Comparison of ENCODE assay signal across 8 cellular contexts in genomic region chrX:68832101-68832416, GRCh38. TPM values are rescaled to one million over a fixed set of nuclear protein-coding genes. Genes with fewer than 3 reads are reported as not detected.
DNase-seq lines count a peak whose midpoint lies in the region; ATAC-seq and TF ChIP-seq lines count a peak whose summit lies in the region.

No MANE protein-coding gene starts in this region.

- H3K36me3 Mint-ChIP-seq in activated B cell treated with CpG ODN at 0.5 μM for 24 hours (ENCODE audit: low read depth) (peaks cover 2% of the 10 kb centered on the region), nephron (ENCODE audit: low read depth) (peaks cover 34% of the 10 kb centered on the region)

- intact Hi-C loops in activated B cell treated with CpG ODN at 0.5 μM for 24 hours (cut with micrococcal nuclease) = no loop called here

- peak overlapping the region; percentile 27 for H3K9ac ChIP-seq in HUES6 (ENCODE audit: low read length)

- H3K27ac Mint-ChIP-seq in activated B cell treated with CpG ODN at 0.5 μM for 24 hours (no peak overlapping the region), nephron (peak overlapping the region; percentile 90 to 98 (median 95))

- H3K9me3 ChIP-seq in HUES6 (ENCODE audit: control insufficient read depth, insufficient read depth, low read depth, low read length) = no peaks in the 10 kb centered on the region

- peaks cover 2% of the 10 kb centered on the region for H3K27me3 Mint-ChIP-seq in activated B cell treated with CpG ODN at 0.5 μM for 24 hours
- H3K27me3 Mint-ChIP-seq in nephron (ENCODE audit: low read depth) = no peaks in the 10 kb centered on the region

- H3K27ac ChIP-seq in HUES6 (ENCODE audit: low read depth, low read length) = no peak overlapping the region

- peak; percentile 29 for DNase-seq in 8988T
- no peak for DNase-seq in activated B cell treated with CpG ODN at 0.5 μM for 24 hours
- DNase-seq in fibroblast of mammary gland (ENCODE audit: low read depth) = peak; percentile 81
- no peak for DNase-seq in A172 (ENCODE audit: low spot score)
- DNase-seq in HuH-7.5 (ENCODE audit: low spot score) = no peak

- ATAC-seq in GM18861 (IDR thresholded peaks at IDR 0.05; ENCODE audit: unreplicated experiment) (peak; percentile 46), activated B cell treated with CpG ODN at 0.5 μM for 24 hours (ENCODE audit: low read depth) (peak; percentile 20)

- peaks cover 35% of the 10 kb centered on the region for H3K4me1 ChIP-seq in HUES6 (ENCODE audit: control insufficient read depth, insufficient read depth, low read length)

- peaks cover 96% of the 10 kb centered on the region for H3K27me3 ChIP-seq in HUES6 (ENCODE audit: control insufficient read depth, insufficient read depth, low read length)

- peak overlapping the region; percentile 67 for H3K4me3 ChIP-seq in HUES6 (ENCODE audit: low read depth, low read length)
- peak overlapping the region; percentile 65 for H3K4me3 ChIP-seq in fibroblast of mammary gland (ENCODE audit: control insufficient read depth, low read depth, low read length)

- CTCF ChIA-PET in activated B cell treated with CpG ODN at 0.5 μM for 24 hours (lab: Charles Lee) = no interaction called here

- H3K9me3 Mint-ChIP-seq in activated B cell treated with CpG ODN at 0.5 μM for 24 hours (no peaks in the 10 kb centered on the region), nephron (peaks cover 9% of the 10 kb centered on the region)

- no peaks in the 10 kb centered on the region for H3K36me3 ChIP-seq in HUES6 (ENCODE audit: control insufficient read depth, insufficient read depth, low read length)

- H3K4me1 Mint-ChIP-seq in activated B cell treated with CpG ODN at 0.5 μM for 24 hours (peaks cover 24% of the 10 kb centered on the region), nephron (peaks cover 9% of the 10 kb centered on the region)

- POLR2A ChIA-PET in activated B cell treated with CpG ODN at 0.5 μM for 24 hours (lab: Charles Lee) = no interaction called here

- TF ChIP-seq CTCF in activated B cell treated with CpG ODN at 0.5 μM for 24 hours (IDR thresholded peaks at IDR 0.05) (no peak), fibroblast of mammary gland (conservative IDR thresholded peaks at IDR 0.05; ENCODE audit: control insufficient read depth, insufficient read depth, low read depth, low read length) (no peak), nephron (IDR thresholded peaks at IDR 0.05; ENCODE audit: unreplicated experiment in 3 of 3) (no peak)

- H3K4me3 Mint-ChIP-seq in activated B cell treated with CpG ODN at 0.5 μM for 24 hours (peak overlapping the region; percentile 24), nephron (peak overlapping the region; percentile 95 to 97 (median 97))

RNA-seq across cellular contexts. Expression of gene EFNB1, which starts 3.2 kb away (rescaled TPM):
- total RNA-seq in activated B cell treated with CpG ODN at 0.5 μM for 24 hours = 2.0 and 2.3 TPM in 2 replicates
- 6.7 and 8.3 TPM in 2 replicates for total RNA-seq in A172 (2014; rRNA removed; shearing (Covaris generic))

Comparison
In these comparisons a context has a peak if more than half of its experiments do, and no peak if none do; other contexts are left out.
1. DNase-seq: peak in 8988T (single experiment) and fibroblast of mammary gland (single experiment); none in activated B cell treated with CpG ODN at 0.5 μM for 24 hours (single experiment), A172 (single experiment) and HuH-7.5 (single experiment).